18 cellular contexts compared by ENCODE assay signal in genomic region chr14:65745396-65746190, GRCh38.
DNase-seq lines count a peak whose midpoint lies in the region; ATAC-seq, FAIRE-seq and TF ChIP-seq lines count a peak whose summit lies in the region.
"Had no signal": no experiment of that assay in that cellular context is flagged by ENCODE, and none has a peak within 500 bp of the region (broad histone marks: within the 10 kb centered on the region; RNA-seq: fewer than 3 reads in every experiment).

No MANE protein-coding gene starts in this region.

- H3K9me2 ChIP-seq in PC-3 (replicated peaks; ENCODE audit: low read length), result no peaks in the 10 kb centered on the region

- H2AFZ ChIP-seq in PC-3 (ENCODE audit: low read length), result no peak overlapping the region

- H3K9ac ChIP-seq in PC-3 (ENCODE audit: low read length), result no peak overlapping the region

- H3K27ac ChIP-seq in A673 (ENCODE audit: low read depth, low read length, poor library complexity, severe bottlenecking), result no peak overlapping the region
- no peak overlapping the region for H3K27ac ChIP-seq in PC-3 (ENCODE audit: low read length)

- BruUV-seq in A673 (replicated peaks; lab: Mats Ljungman, UMichigan) (no TSS peak), PC-3 (replicated peaks; lab: Mats Ljungman, UMichigan) (no TSS peak)

- H3K4me1 ChIP-seq in A673 (ENCODE audit: insufficient read depth, low read length, poor library complexity, severe bottlenecking) (no peaks in the 10 kb centered on the region), PC-3 (ENCODE audit: insufficient read depth, low read length) (no peaks in the 10 kb centered on the region)
- H3K4me1 ChIP-seq: BE2C had no signal

- FAIRE-seq in GM12891 (lab: Jason Lieb, UNC), result peak; percentile 60

- intact Hi-C loops in A673 (cut with micrococcal nuclease; ENCODE audit: unreplicated experiment), result no loop called here
- intact Hi-C loops in PC-3 (cut with micrococcal nuclease), result no loop called here

- H3K4me2 ChIP-seq in PC-3 (ENCODE audit: low read length), result no peak overlapping the region

- no peaks in the 10 kb centered on the region for H3F3A ChIP-seq in PC-3 (ENCODE audit: low read length, unreplicated experiment)

- H3K36me3 ChIP-seq in A673 (ENCODE audit: insufficient read depth, low read length, poor library complexity, severe bottlenecking), result no peaks in the 10 kb centered on the region
- H3K36me3 ChIP-seq in PC-3 (ENCODE audit: low read depth, low read length), result peaks cover 19% of the 10 kb centered on the region
- H3K36me3 ChIP-seq: BE2C had no signal

- DNase-seq in A673 (ENCODE audit: low spot score), result peak; percentile 2
- no peak for DNase-seq in GM12891 (ENCODE audit: insufficient read length, low spot score)
- DNase-seq in NCI-H82 treated with DMSO at 0.1 percent for 48 hours (lab: John Stamatoyannopoulos, UW; ENCODE audit: unreplicated experiment), result peak; percentile 0
- DNase-seq in amniotic epithelial cell (ENCODE audit: low read depth), result peak; percentile 26
- no peak for DNase-seq in cerebellar cortex (ENCODE audit: low spot score)
- no peak for DNase-seq in PC-3
- DNase-seq in NCI-H1436 treated with DMSO at 0.1 percent for 48 hours (lab: John Stamatoyannopoulos, UW), result no peak
- DNase-seq: BE2C; CD4-positive, alpha-beta memory T cell; DMS79 treated with DMSO at 0.1 percent for 48 hours; GDM1; H7; IMR-90; Kasumi-1; NCI-H1048; NCI-H446; RPMI8226 had no signal

- TF ChIP-seq CTCF in A673 (conservative IDR thresholded peaks at IDR 0.05; ENCODE audit: low read depth, low read length) (no peak), PC-3 (conservative IDR thresholded peaks at IDR 0.05; ENCODE audit: low read depth, low read length) (no peak)

- no peaks in the 10 kb centered on the region for H4K20me1 ChIP-seq in PC-3 (ENCODE audit: low read length)

- CTCF ChIA-PET in A673 (lab: Charles Lee) (no interaction called here), PC-3 (lab: Charles Lee) (no interaction called here)

- no peaks in the 10 kb centered on the region for H3K79me2 ChIP-seq in PC-3 (ENCODE audit: low read length)

- no peak for TF ChIP-seq POLR2A in GM12891 (IDR thresholded peaks at IDR 0.05; ENCODE audit: low read depth, low read length)

- H3K27me3 ChIP-seq in A673 (replicated peaks; ENCODE audit: insufficient read depth, low read depth, low read length, poor library complexity), result no peaks in the 10 kb centered on the region
- no peaks in the 10 kb centered on the region for H3K27me3 ChIP-seq in PC-3 (ENCODE audit: low read length)
- H3K27me3 ChIP-seq: BE2C had no signal

- H3K4me3 ChIP-seq in A673 (ENCODE audit: low read depth, low read length, poor library complexity, severe bottlenecking) (no peak overlapping the region), PC-3 (ENCODE audit: low read length) (no peak overlapping the region)

- ATAC-seq in GM19351 (IDR thresholded peaks at IDR 0.05; ENCODE audit: unreplicated experiment) (no peak), PC-3 (no peak)

- POLR2A ChIA-PET in A673 (lab: Charles Lee; ENCODE audit: low non-redundant PET) (no interaction called here), PC-3 (lab: Charles Lee; ENCODE audit: unreplicated experiment) (no interaction called here)

- no peaks in the 10 kb centered on the region for H3K9me3 ChIP-seq in A673 (ENCODE audit: low read depth, low read length, poor library complexity, severe bottlenecking)
- H3K9me3 ChIP-seq in PC-3 (ENCODE audit: low read length), result no peaks in the 10 kb centered on the region
- H3K9me3 ChIP-seq: BE2C had no signal

TF ChIP-seq in GM12891, 5 proteins besides CTCF, POLR2A, EP300 and RAD21:
- TF ChIP-seq SPI1 (IDR thresholded peaks at IDR 0.05; ENCODE audit: low read depth, low read length) (no peak), POU2F2 (IDR thresholded peaks at IDR 0.05; ENCODE audit: low read depth, low read length) (no peak), TAF1 (IDR thresholded peaks at IDR 0.05; ENCODE audit: low read depth, low read length) (no peak), POLR2AphosphoS5 (IDR thresholded peaks at IDR 0.05; ENCODE audit: low read depth, low read length) (no peak), PAX5 (IDR thresholded peaks at IDR 0.05; ENCODE audit: insufficient read depth, low read length, severe bottlenecking) (no peak)

Comparison
In these comparisons a context has a peak if more than half of its experiments do, and no peak if none do; other contexts are left out.
1. DNase-seq: peak in A673 (single experiment), NCI-H82 treated with DMSO at 0.1 percent for 48 hours (single experiment) and amniotic epithelial cell (single experiment); none in GM12891 (single experiment), cerebellar cortex (single experiment), PC-3 (single experiment) and NCI-H1436 treated with DMSO at 0.1 percent for 48 hours (single experiment).